Comparison of ENCODE assay signal across 8 cellular contexts in genomic region chr1:175188936-175189335, GRCh38. TPM values are rescaled to one million over a fixed set of nuclear protein-coding genes. Genes with fewer than 3 reads are reported as not detected.
A peak's percentile ranks its signal among the peaks of the same experiment; 100 is the strongest.
DNase-seq lines count a peak whose midpoint lies in the region; ATAC-seq and TF ChIP-seq lines count a peak whose summit lies in the region.

No MANE protein-coding gene starts in this region.

- no peaks in the 10 kb centered on the region for H3K27me3 ChIP-seq in mononuclear cell (ENCODE audit: insufficient read depth, low read length)
- H3K27me3 ChIP-seq in hepatocyte: no peaks in the 10 kb centered on the region
- no peaks in the 10 kb centered on the region for H3K27me3 ChIP-seq in SK-N-SH (ENCODE audit: insufficient read depth)

- TF ChIP-seq RAD21 in SK-N-SH (IDR thresholded peaks at IDR 0.05; ENCODE audit: low read length): no peak

- H3K4me2 ChIP-seq in hepatocyte: no peak overlapping the region
- H3K4me2 ChIP-seq in SK-N-SH: no peak overlapping the region

- intact Hi-C loops in left cardiac atrium (cut with DNase I): no loop called here
- intact Hi-C loops in Right ventricle myocardium superior (cut with DNase I): no loop called here

- H3K36me3 ChIP-seq in hepatocyte (replicated peaks; ENCODE audit: insufficient read depth, low read depth) (no peaks in the 10 kb centered on the region), SK-N-SH (replicated peaks in 1 of 2; ENCODE audit: control insufficient read depth in 1 of 2, insufficient read depth in 2 of 2, low read length in 1 of 2) (no peaks in the 10 kb centered on the region)

- H2AFZ ChIP-seq in hepatocyte (no peak overlapping the region), SK-N-SH (ENCODE audit: low read depth) (no peak overlapping the region)

- no peak overlapping the region for H3K4me3 Mint-ChIP-seq in glutamatergic neuron (ENCODE audit: unreplicated experiment)

- DNase-seq in left cardiac atrium (peak; percentile 36), Right ventricle myocardium superior (no peak), hepatocyte (ENCODE audit: low spot score) (no peak), SK-N-SH (no peak), glutamatergic neuron (no peak)
- DNase-seq in activated CD4-positive, alpha-beta T cell treated with anti-CD3 and anti-CD28 coated beads for 4 hours: peak; percentile 56 to 63

- H3K79me2 ChIP-seq in hepatocyte (peaks cover 9% of the 10 kb centered on the region), SK-N-SH (ENCODE audit: insufficient read depth) (no peaks in the 10 kb centered on the region)

- no peaks in the 10 kb centered on the region for H3K9me2 ChIP-seq in hepatocyte (replicated peaks; ENCODE audit: insufficient read depth)
- H3K9me2 ChIP-seq in SK-N-SH: no peaks in the 10 kb centered on the region

- WGBS in hepatocyte (ENCODE audit: low lambda C conversion rate, missing lambda C conversion rate): 55% methylated on average over 2 of the region's 2 CpGs
- 24% methylated on average over 2 of the region's 2 CpGs for WGBS in SK-N-SH (ENCODE audit: low lambda C conversion rate)

- H3K4me1 ChIP-seq in mononuclear cell (ENCODE audit: insufficient read depth, low read length) (peaks cover 86% of the 10 kb centered on the region), hepatocyte (ENCODE audit: insufficient read depth) (no peaks in the 10 kb centered on the region), SK-N-SH (ENCODE audit: control insufficient read depth in 1 of 2, insufficient read depth in 2 of 2, low read depth in 1 of 2, low read length in 1 of 2) (peaks cover 0 to 10% of the 10 kb centered on the region in 2 experiments; a peak in 1 of 4 replicates)

- H3K27me3 Mint-ChIP-seq in glutamatergic neuron (ENCODE audit: unreplicated experiment): peaks cover 3% of the 10 kb centered on the region

- H3K9me3 Mint-ChIP-seq in glutamatergic neuron (ENCODE audit: unreplicated experiment): no peaks in the 10 kb centered on the region

- H3K36me3 Mint-ChIP-seq in glutamatergic neuron (ENCODE audit: unreplicated experiment): no peaks in the 10 kb centered on the region

- ATAC-seq in left cardiac atrium (peak in 1 of 2 donors; percentile 3), Right ventricle myocardium superior (ENCODE audit: poor library complexity) (no peak), HG03432 (IDR thresholded peaks at IDR 0.05; ENCODE audit: unreplicated experiment) (peak; percentile 65)

- TF ChIP-seq EP300 in SK-N-SH (IDR thresholded peaks at IDR 0.05; ENCODE audit: borderline replicate concordance in 1 of 2, low read depth in 1 of 2, low read length in 1 of 2): no peak

- CTCF ChIA-PET in SK-N-SH (lab: Yijun Ruan, JAX): interaction anchor here (0.6 to 1.3 kb wide), 3 partner anchors 24 to 37 kb away, joined by 3 to 5 read pairs (median 4); no protein-coding TSS in a partner anchor

- peaks cover 3% of the 10 kb centered on the region for H3K4me1 Mint-ChIP-seq in glutamatergic neuron (ENCODE audit: low read depth, unreplicated experiment)

- H3K27ac ChIP-seq in hepatocyte: no peak overlapping the region
- no peak overlapping the region for H3K27ac ChIP-seq in SK-N-SH (ENCODE audit: low read depth in 2 of 2, low read length in 1 of 2)

- peak overlapping the region; percentile 6 for H3K4me3 ChIP-seq in mononuclear cell (ENCODE audit: low read length)
- no peak overlapping the region for H3K4me3 ChIP-seq in hepatocyte
- no peak overlapping the region for H3K4me3 ChIP-seq in SK-N-SH (ENCODE audit: low read depth in 2 of 2, low read length in 1 of 2)

- no peak overlapping the region for H3K27ac Mint-ChIP-seq in glutamatergic neuron (ENCODE audit: unreplicated experiment)

- H3K9me3 ChIP-seq in mononuclear cell (ENCODE audit: low read depth, low read length): no peaks in the 10 kb centered on the region
- H3K9me3 ChIP-seq in hepatocyte (ENCODE audit: low read depth): no peaks in the 10 kb centered on the region
- H3K9me3 ChIP-seq in SK-N-SH: no peaks in the 10 kb centered on the region

- no peaks in the 10 kb centered on the region for H4K20me1 ChIP-seq in hepatocyte (ENCODE audit: insufficient read depth, poor library complexity, severe bottlenecking)
- H4K20me1 ChIP-seq in SK-N-SH (ENCODE audit: insufficient read depth): no peaks in the 10 kb centered on the region

- H3K9ac ChIP-seq in SK-N-SH: no peak overlapping the region

- POLR2A ChIA-PET in SK-N-SH (lab: Yijun Ruan, JAX): no interaction called here

- H3F3A ChIP-seq in SK-N-SH (replicated peaks; ENCODE audit: insufficient read depth): no peaks in the 10 kb centered on the region

- TF ChIP-seq CTCF in hepatocyte (IDR thresholded peaks at IDR 0.05; ENCODE audit: poor library complexity) (no peak), SK-N-SH (IDR thresholded peaks at IDR 0.05) (no peak), glutamatergic neuron (IDR thresholded peaks at IDR 0.05; ENCODE audit: partially characterized antibody, unreplicated experiment) (no peak)

TF ChIP-seq in SK-N-SH, 30 proteins besides CTCF, POLR2A, EP300 and RAD21:
- TF ChIP-seq NRF1 (IDR thresholded peaks at IDR 0.05; ENCODE audit: low read depth, low read length) (no peak), TEAD4 (IDR thresholded peaks at IDR 0.05; ENCODE audit: borderline replicate concordance, insufficient read depth) (no peak), GATA2 (CRISPR knock-in tag; IDR thresholded peaks at IDR 0.05) (no peak), RCOR1 (IDR thresholded peaks at IDR 0.05; ENCODE audit: low read length) (no peak), SMC3 (IDR thresholded peaks at IDR 0.05; ENCODE audit: low read depth, low read length) (no peak), TCF12 (IDR thresholded peaks at IDR 0.05) (no peak), FOSL2 (IDR thresholded peaks at IDR 0.05; ENCODE audit: borderline replicate concordance, low read depth) (no peak), EZH2phosphoT487 (IDR thresholded peaks at IDR 0.05; ENCODE audit: borderline replicate concordance, low read depth) (no peak), SIN3A (IDR thresholded peaks at IDR 0.05; ENCODE audit: borderline replicate concordance, low read depth, low read length) (no peak)
- TF ChIP-seq, protein P1, sequence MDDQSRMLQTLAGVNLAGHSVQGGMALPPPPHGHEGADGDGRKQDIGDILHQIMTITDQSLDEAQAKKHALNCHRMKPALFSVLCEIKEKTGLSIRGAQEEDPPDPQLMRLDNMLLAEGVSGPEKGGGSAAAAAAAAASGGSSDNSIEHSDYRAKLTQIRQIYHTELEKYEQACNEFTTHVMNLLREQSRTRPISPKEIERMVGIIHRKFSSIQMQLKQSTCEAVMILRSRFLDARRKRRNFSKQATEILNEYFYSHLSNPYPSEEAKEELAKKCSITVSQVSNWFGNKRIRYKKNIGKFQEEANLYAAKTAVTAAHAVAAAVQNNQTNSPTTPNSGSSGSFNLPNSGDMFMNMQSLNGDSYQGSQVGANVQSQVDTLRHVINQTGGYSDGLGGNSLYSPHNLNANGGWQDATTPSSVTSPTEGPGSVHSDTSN (IDR thresholded peaks at IDR 0.05): no peak
TF ChIP-seq in SK-N-SH: peak in this region for 0.

RNA-seq across cellular contexts. Expression of gene KIAA0040, which starts 3.6 kb away (rescaled TPM):
- 10 to 100 TPM; 17.3 to 28.5 TPM for total RNA-seq in left cardiac atrium
- 15.4 TPM for total RNA-seq in Right ventricle myocardium superior
- total RNA-seq in mononuclear cell: 17.2 TPM
- total RNA-seq in hepatocyte: 8.1 and 8.3 TPM in 2 replicates
- polyA plus RNA-seq in hepatocyte: 4.5 and 7.1 TPM in 2 replicates
- polyA plus RNA-seq in SK-N-SH (2012; rRNA removed): 0.08 and 0.15 TPM in 2 replicates
- polyA plus RNA-seq in SK-N-SH (2012; cell fraction: cytosol; rRNA removed): 0.06 and 0.12 TPM in 2 replicates
- polyA plus RNA-seq in SK-N-SH (2012; cell fraction: nucleus; rRNA removed): 0.02 TPM in 1 of 2 replicates, not detected in the other
- total RNA-seq in glutamatergic neuron (ENCODE audit: unreplicated experiment): not detected

Comparison
In these comparisons a context has a peak if more than half of its experiments do, and no peak if none do; other contexts are left out.
1. DNase-seq: peak in left cardiac atrium (single experiment) and activated CD4-positive, alpha-beta T cell treated with anti-CD3 and anti-CD28 coated beads for 4 hours (2 of 2); none in Right ventricle myocardium superior (single experiment), hepatocyte (single experiment), SK-N-SH (single experiment) and glutamatergic neuron (single experiment).